Comparison of ENCODE assay signal across 17 cellular contexts in genomic region chr20:62628691-62629090, GRCh38. TPM values are rescaled to one million over a fixed set of nuclear protein-coding genes. Genes with fewer than 3 reads are reported as not detected.
A peak's percentile ranks its signal among the peaks of the same experiment; 100 is the strongest.
DNase-seq lines count a peak whose midpoint lies in the region; ATAC-seq, FAIRE-seq and TF ChIP-seq lines count a peak whose summit lies in the region.
"Had no signal": no experiment of that assay in that cellular context is flagged by ENCODE, and none has a peak within 500 bp of the region (broad histone marks: within the 10 kb centered on the region; RNA-seq: fewer than 3 reads in every experiment).

No MANE protein-coding gene starts in this region.

- H2BK5ac ChIP-seq in H1 (ENCODE audit: low read depth, low read length): no peak overlapping the region; the same call in 1 of the 2 replicates
- H2BK5ac ChIP-seq in trophoblast cell (ENCODE audit: low read depth, low read length, poor library complexity): no peak overlapping the region

- no peak overlapping the region for H4K12ac ChIP-seq in trophoblast cell (ENCODE audit: low read depth, low read length)

- H3K18ac ChIP-seq in H1 (ENCODE audit: extremely low read depth, low read length): no peak overlapping the region
- no peak overlapping the region for H3K18ac ChIP-seq in trophoblast cell (ENCODE audit: low read length)

- no peak overlapping the region for H3K14ac ChIP-seq in H1 (ENCODE audit: insufficient read length)
- no peak overlapping the region for H3K14ac ChIP-seq in trophoblast cell (ENCODE audit: low read length)

- H3K4me3 ChIP-seq in H1 (ENCODE audit: extremely low read depth in 1 of 4, insufficient read depth in 2 of 4, low read depth in 3 of 4, low read length in 4 of 4) (no peak overlapping the region), trophoblast cell (ENCODE audit: low read depth, low read length) (no peak overlapping the region)
- H3K4me3 ChIP-seq: cardiac muscle cell, testis had no signal

- H4K5ac ChIP-seq in H1 (ENCODE audit: insufficient read length, low read depth, low read length): no peak overlapping the region

- POLR2A ChIA-PET in H1 (lab: Charles Lee; ENCODE audit: partially characterized antibody): interaction anchor here (0.6 to 1.5 kb wide), 5 partner anchors 9 to 477 kb away, joined by 3 to 6 read pairs (median 3); partner anchors contain the start of gene SLCO4A1

- H2AFZ ChIP-seq in H1 (ENCODE audit: low read length) (no peak overlapping the region), trophoblast cell (ENCODE audit: insufficient read depth, low read length, poor library complexity) (no peak overlapping the region)

- peak; percentile 42 for DNase-seq in SIG-M5 treated with dmso at 0.1 percent for 504 hours (lab: John Stamatoyannopoulos, UW; ENCODE audit: unreplicated experiment)
- no peak for DNase-seq in SIG-M5 (lab: John Stamatoyannopoulos, UW)
- DNase-seq in M059J (ENCODE audit: low read depth): peak; percentile 97
- no peak for DNase-seq in H1 (ENCODE audit: low read depth in 1 of 2, low spot score in 2 of 2)
- peak; percentile 50 to 62 for DNase-seq in trophoblast cell
- no peak for DNase-seq in GM12892 (ENCODE audit: insufficient read length)
- no peak for DNase-seq in hepatic stellate cell (ENCODE audit: low spot score)
- DNase-seq: activated CD4-positive, alpha-beta T cell treated with anti-CD3 and anti-CD28 coated beads for 1 hour; activated effector memory CD4-positive, alpha-beta T cell treated with Interleukin-2 at 50 U/mL for 16 hours; erythroblast; GDM1; Kasumi-1; testis had no signal

- H3K4me1 ChIP-seq in H1 (replicated peaks in 1 of 4; ENCODE audit: control insufficient read depth in 3 of 4, insufficient read depth in 4 of 4, low read length in 3 of 4): peaks cover 0 to 13% (median 7%) of the 10 kb centered on the region in 4 experiments; a peak in 6 of 7 replicates
- peaks cover 13 to 18% of the 10 kb centered on the region in 2 experiments for H3K4me1 ChIP-seq in trophoblast cell (ENCODE audit: control insufficient read depth in 1 of 2, insufficient read depth in 2 of 2, low read length in 2 of 2)

- no peak for ATAC-seq in HG03097 (IDR thresholded peaks at IDR 0.05; ENCODE audit: low FRiP score, unreplicated experiment)
- ATAC-seq: Right ventricle myocardium inferior, sciatic nerve had no signal

- H2BK120ac ChIP-seq in H1 (replicated peaks; ENCODE audit: low read depth, low read length) (no peak overlapping the region), trophoblast cell (ENCODE audit: insufficient read depth, low read length, poor library complexity) (no peak overlapping the region)

- H3K79me2 ChIP-seq in H1 (ENCODE audit: control insufficient read depth in 1 of 2, insufficient read depth in 2 of 2, low read length in 2 of 2) (no peaks in the 10 kb centered on the region), trophoblast cell (ENCODE audit: control insufficient read depth, insufficient read depth, low read length, poor library complexity) (no peaks in the 10 kb centered on the region)

- H3K4ac ChIP-seq in H1 (replicated peaks; ENCODE audit: insufficient read length, low read depth, low read length) (no peak overlapping the region), trophoblast cell (ENCODE audit: low read depth, low read length) (no peak overlapping the region)

- H4K8ac ChIP-seq in H1 (ENCODE audit: extremely low read depth, insufficient read depth, low read length) (no peak overlapping the region), trophoblast cell (ENCODE audit: low read depth, low read length) (no peak overlapping the region)

- no peak overlapping the region for H3K9ac ChIP-seq in H1 (replicated peaks in 1 of 4; ENCODE audit: extremely low read depth in 1 of 4, low read depth in 3 of 4, low read length in 3 of 4)
- H3K9ac ChIP-seq in trophoblast cell (ENCODE audit: low read length): no peak overlapping the region

- TF ChIP-seq RAD21 in H1 (IDR thresholded peaks at IDR 0.05 in 1 of 2, conservative IDR thresholded peaks at IDR 0.05 in 1 of 2; ENCODE audit: low read depth in 2 of 2, low read length in 2 of 2): no peak

- no peak overlapping the region for H3K23ac ChIP-seq in H1 (ENCODE audit: insufficient read length)
- H3K23ac ChIP-seq in trophoblast cell (ENCODE audit: low read length): no peak overlapping the region

- no peak for TF ChIP-seq POLR2A in H1 (IDR thresholded peaks at IDR 0.05; ENCODE audit: control extremely low read depth in 1 of 2, low read depth in 2 of 2, low read length in 2 of 2)
- no peak for TF ChIP-seq POLR2A in GM12892 (IDR thresholded peaks at IDR 0.05; ENCODE audit: low read depth, low read length)

- no peak overlapping the region for H3K27ac ChIP-seq in H1 (ENCODE audit: low read depth, low read length)
- no peak overlapping the region for H3K27ac ChIP-seq in trophoblast cell (ENCODE audit: low read depth, low read length)
- H3K27ac ChIP-seq: cardiac muscle cell, testis had no signal

- H2BK12ac ChIP-seq in H1 (ENCODE audit: low read depth, low read length): no peak overlapping the region
- H2BK12ac ChIP-seq in trophoblast cell (ENCODE audit: low read length): no peak overlapping the region

- H2AK5ac ChIP-seq in H1 (ENCODE audit: low read depth, low read length) (no peak overlapping the region), trophoblast cell (ENCODE audit: low read length) (no peak overlapping the region)

- 65% methylated on average over 5 of the region's 6 CpGs; no CpG with 5 or more reads in 1 of the 2 experiments for WGBS in H1 (ENCODE audit: extremely low coverage in 1 of 2, insufficient coverage in 1 of 2, insufficient read length in 1 of 2, insufficient replicate concordance in 2 of 2, low coverage in 1 of 2, low lambda C conversion rate in 2 of 2, missing lambda C conversion rate in 1 of 2), 2 experiments
- WGBS in trophoblast cell (ENCODE audit: extremely low coverage, insufficient coverage, insufficient read length): no CpG with 5 or more reads among the region's 6 CpGs

- peaks cover 6% of the 10 kb centered on the region; the same call in 1 of the 2 replicates for H3K23me2 ChIP-seq in H1 (ENCODE audit: low read depth, low read length)

- H3K79me1 ChIP-seq in H1 (ENCODE audit: low read depth, low read length): no peaks in the 10 kb centered on the region; the same call in 1 of the 2 replicates
- peaks cover 15% of the 10 kb centered on the region for H3K79me1 ChIP-seq in trophoblast cell (ENCODE audit: low read length)

- no peak for FAIRE-seq in H1 (lab: Jason Lieb, UNC)
- FAIRE-seq in GM12892 (lab: Jason Lieb, UNC): no peak

- H4K20me1 ChIP-seq in H1 (replicated peaks in 1 of 2; ENCODE audit: control insufficient read depth in 1 of 2, insufficient read depth in 2 of 2, low read length in 2 of 2): peaks cover 0 to 2% of the 10 kb centered on the region in 2 experiments

- CTCF ChIA-PET in H1 (lab: Charles Lee; ENCODE audit: partially characterized antibody): interaction anchor here (0.6 to 1.5 kb wide), 6 partner anchors 9 to 581 kb away, joined by 3 to 5 read pairs (median 3); no protein-coding TSS in a partner anchor

- H4K91ac ChIP-seq in H1 (replicated peaks; ENCODE audit: insufficient read length, low read length) (no peak overlapping the region), trophoblast cell (ENCODE audit: low read depth, low read length) (peak overlapping the region; percentile 69)

- no peak for TF ChIP-seq CTCF in H1 (IDR thresholded peaks at IDR 0.05; ENCODE audit: control extremely low read depth in 1 of 3, insufficient read depth in 1 of 3, low read depth in 1 of 3, low read length in 3 of 3)

- H3K36me3 ChIP-seq in H1 (ENCODE audit: control insufficient read depth in 2 of 4, insufficient read depth in 4 of 4, low read length in 3 of 4) (no peaks in the 10 kb centered on the region), trophoblast cell (ENCODE audit: control insufficient read depth in 1 of 2, insufficient read depth in 2 of 2, low read length in 2 of 2) (no peaks in the 10 kb centered on the region)
- H3K36me3 ChIP-seq: cardiac muscle cell had no signal

- H3K4me2 ChIP-seq in H1 (ENCODE audit: insufficient read depth in 1 of 2, low read depth in 2 of 2, low read length in 2 of 2): no peak overlapping the region
- H3K4me2 ChIP-seq in trophoblast cell (ENCODE audit: low read length): peak overlapping the region; percentile 32

- no peak overlapping the region for H2BK15ac ChIP-seq in H1 (ENCODE audit: low read length)

- H3K27me3 ChIP-seq in H1 (replicated peaks in 1 of 4; ENCODE audit: control insufficient read depth in 3 of 4, extremely low read depth in 1 of 4, insufficient read depth in 3 of 4, low read length in 3 of 4): no peaks in the 10 kb centered on the region
- H3K27me3 ChIP-seq in trophoblast cell (ENCODE audit: insufficient read depth, low read length): no peaks in the 10 kb centered on the region
- H3K27me3 ChIP-seq: cardiac muscle cell, testis had no signal

- peaks cover 0 to 3% of the 10 kb centered on the region in 2 experiments; a peak in 1 of 4 replicates for H3K9me3 ChIP-seq in H1 (ENCODE audit: insufficient read depth in 2 of 2, low read depth in 1 of 2, low read length in 1 of 2)
- no peaks in the 10 kb centered on the region for H3K9me3 ChIP-seq in trophoblast cell (ENCODE audit: insufficient read depth, low read depth, low read length)
- H3K9me3 ChIP-seq: testis had no signal

- TF ChIP-seq EP300 in H1 (IDR thresholded peaks at IDR 0.05; ENCODE audit: borderline replicate concordance in 1 of 2, low read depth in 2 of 2, low read length in 2 of 2): no peak

- H2BK20ac ChIP-seq in H1 (ENCODE audit: low read length): no peak overlapping the region

- no peak overlapping the region for H3K56ac ChIP-seq in H1 (replicated peaks; ENCODE audit: insufficient read length, low read depth, low read length)

TF ChIP-seq in H1, 55 proteins besides CTCF, POLR2A, EP300 and RAD21:
- TF ChIP-seq TEAD4 (IDR thresholded peaks at IDR 0.05; ENCODE audit: low read depth, low read length): peak; percentile 79
- TF ChIP-seq USF2 (IDR thresholded peaks at IDR 0.05; ENCODE audit: low read length): no peak

RNA-seq across cellular contexts. Expression of gene SLCO4A1, which starts 13.6 kb away (rescaled TPM):
- 43.9 and 69.5 TPM in 2 replicates for total RNA-seq in M059J (2014; rRNA removed; shearing (Covaris generic))
- total RNA-seq in H1 (2021; fragmentation: NEBNext Ultra II Directional; extraction: Animal tissue kit (Norgen Biotek cat#: 25700)): 18.2 and 18.5 TPM in 2 replicates
- polyA plus RNA-seq in H1 (2011; rRNA removed): 10.5 and 13.3 TPM in 2 replicates
- polyA plus RNA-seq in H1 (2011; cell fraction: cytosol; rRNA removed): 10.5 TPM
- 30.4 TPM for polyA plus RNA-seq in H1 (2011; cell fraction: nucleus; rRNA removed)
- 15.4 to 21.3 TPM (median 15.8 TPM) in 4 replicates for polyA plus RNA-seq in H1 (2012, experiment 1 of 2)
- polyA plus RNA-seq in H1 (2012, experiment 2 of 2): 19.2 TPM
- polyA plus RNA-seq in H1 (2013, experiment 1 of 2): 19.8 TPM
- polyA plus RNA-seq in H1 (2013, experiment 2 of 2): 21.9 TPM
- polyA minus RNA-seq in H1 (2011; rRNA and poly(A)+ RNA removed): 6.1 and 7.4 TPM in 2 replicates
- 9.3 TPM for polyA minus RNA-seq in H1 (2011; cell fraction: cytosol; rRNA and poly(A)+ RNA removed)
- 10.6 TPM for polyA minus RNA-seq in H1 (2011; cell fraction: nucleus; rRNA and poly(A)+ RNA removed)
- 63.6 and 64.8 TPM in 2 replicates for polyA plus RNA-seq in trophoblast cell (2013)
- polyA plus RNA-seq in GM12892 (2012; ENCODE audit: missing spikeins): 8.7 TPM

Comparison
In these comparisons a context has a peak if more than half of its experiments do, and no peak if none do; other contexts are left out.
1. DNase-seq: peak in SIG-M5 treated with dmso at 0.1 percent for 504 hours (single experiment), M059J (single experiment) and trophoblast cell (2 of 2); none in SIG-M5 (single experiment), H1 (0 of 2), GM12892 (single experiment) and hepatic stellate cell (single experiment).